ENCODE assay signal across 32 cellular contexts in genomic region chr6:167985911-167986595, GRCh38. TPM values are rescaled to one million over a fixed set of nuclear protein-coding genes. Genes with fewer than 3 reads are reported as not detected.
"Had no signal": no experiment of that assay in that cellular context is flagged by ENCODE, and none has a peak within 500 bp of the region (broad histone marks: within the 10 kb centered on the region; RNA-seq: fewer than 3 reads in every experiment).

No MANE protein-coding gene starts in this region.

- H3K36me3 ChIP-seq: WERI-Rb-1 had no signal

- H3K27ac ChIP-seq: RWPE1, WERI-Rb-1 had no signal

- DNase-seq: activated CD4-positive, alpha-beta memory T cell treated with anti-CD3 and anti-CD28 coated beads, Interleukin-2, amount 10 ng/mL, durations not matched to agents 7 days and 5 days; activated CD4-positive, alpha-beta T cell treated with anti-CD3 and anti-CD28 coated beads for 1 hour; activated CD4-positive, alpha-beta T cell treated with anti-CD3 and anti-CD28 coated beads for 48 hours; activated CD4-positive, CD25-positive, alpha-beta regulatory T cell; activated CD8-positive, alpha-beta memory T cell treated with anti-CD3 and anti-CD28 coated beads for 24 hours; activated CD8-positive, alpha-beta memory T cell treated with anti-CD3 and anti-CD28 coated beads, Interleukin-2, amount 50 U/mL, for 48 hours; activated effector memory CD4-positive, alpha-beta T cell treated with Interleukin-2 at 50 U/mL for 16 hours; activated naive CD4-positive, alpha-beta T cell treated with anti-CD3 and anti-CD28 coated beads, Interleukin-2, amount 10 ng/mL, durations not matched to agents 7 days and 5 days; activated naive CD8-positive, alpha-beta T cell treated with anti-CD3 and anti-CD28 coated beads, Interleukin-2, amount 50 U/mL, for 24 hours; activated T-cell treated with anti-CD3 and anti-CD28 coated beads, Interleukin-2, amount 50 U/mL, for 48 hours; anterior cingulate cortex; central memory CD4-positive, alpha-beta T cell; Karpas-422; KBM-7; NCI-H1105 treated with DMSO at 0.1 percent for 48 hours; NCI-H1436; NCI-H1694 treated with DMSO at 0.1 percent for 48 hours; NCI-H2029; NCI-H345; NCI-H524 treated with DMSO at 0.1 percent for 48 hours; PC-3; SW 1271; T-helper 1 cell; T-helper 2 cell; T-helper 9 cell; WERI-Rb-1 had no signal

RNA-seq across cellular contexts. Expression of gene KIF25, which starts 11.4 kb away (rescaled TPM):
- total RNA-seq: activated CD4-positive, alpha-beta memory T cell treated with anti-CD3 and anti-CD28 coated beads, Interleukin-2, amount 10 ng/mL, durations not matched to agents 7 days and 5 days; activated CD8-positive, alpha-beta memory T cell treated with anti-CD3 and anti-CD28 coated beads, Interleukin-2, amount 10 ng/mL, durations not matched to agents 7 days and 5 days; bronchial epithelial cell; MCF 10A; NCI-H460; PC-3; Right ventricle myocardium inferior had no signal
